ENCODE assay signal across 28 cellular contexts in genomic region chr2:165248238-165248637, GRCh38. TPM values are rescaled to one million over a fixed set of nuclear protein-coding genes. Genes with fewer than 3 reads are reported as not detected.
"Had no signal": no experiment of that assay in that cellular context is flagged by ENCODE, and none has a peak within 500 bp of the region (broad histone marks: within the 10 kb centered on the region; RNA-seq: fewer than 3 reads in every experiment).

No MANE protein-coding gene starts in this region.

- H3K4me2 ChIP-seq: hepatocyte had no signal

- H3K4me3 ChIP-seq: coronary artery, gastroesophageal sphincter, heart left ventricle, hepatocyte, left lung, mucosa of descending colon, sigmoid colon, spleen, suprapubic skin, transverse colon, vagina had no signal

- H3K27me3 ChIP-seq: gastroesophageal sphincter, heart left ventricle, hepatocyte, left lung, neutrophil, sigmoid colon, spleen, suprapubic skin, transverse colon, vagina had no signal

- H3K36me3 ChIP-seq: gastroesophageal sphincter, heart left ventricle, left lung, neutrophil, sigmoid colon, spleen, suprapubic skin, transverse colon, vagina had no signal

- H3K9me3 ChIP-seq: gastroesophageal sphincter, heart left ventricle, left lung, mucosa of descending colon, neutrophil, sigmoid colon, spleen, suprapubic skin, transverse colon, vagina had no signal

- DNase-seq: dermis blood vessel endothelial cell; effector memory CD4-positive, alpha-beta T cell; foreskin fibroblast; heart left ventricle; kidney; left cardiac atrium; left lung; mesenchymal stem cell; mucosa of descending colon; naive B cell; right cardiac atrium; sigmoid colon; spleen; stimulated activated CD8-positive, alpha-beta memory T cell treated with anti-CD3 and anti-CD28 coated beads, Interleukin-4, amount 100 ng/mL, for 48 hours; stimulated activated naive CD4-positive, alpha-beta T cell; stimulated activated naive CD8-positive, alpha-beta T cell treated with anti-CD3 and anti-CD28 coated beads, Interleukin-15, amount 100 ng/mL, for 72 hours; transverse colon had no signal

- H3K79me2 ChIP-seq: hepatocyte, parathyroid adenoma had no signal

- H2AFZ ChIP-seq: hepatocyte, parathyroid adenoma had no signal

- H3K27ac ChIP-seq: coronary artery, epithelial cell of prostate, gastroesophageal sphincter, heart left ventricle, hepatocyte, left lung, neutrophil, parathyroid adenoma, sigmoid colon, spleen, suprapubic skin, transverse colon, vagina had no signal

- ATAC-seq: esophagus mucosa; gastroesophageal sphincter; heart left ventricle; left cardiac atrium; left lung; mucosa of descending colon; natural killer cell treated with Interleukin-12 subunit alpha and Interleukin-12 subunit beta and Interleukin-15 and Interleukin-18, amount 100 ng/mL, for 72 hours; right cardiac atrium; stimulated activated naive CD8-positive, alpha-beta T cell treated with anti-CD3 and anti-CD28 coated beads, Interleukin-15, amount 100 ng/mL, for 72 hours had no signal

- H3K4me1 ChIP-seq: gastroesophageal sphincter, left lung, parathyroid adenoma, sigmoid colon, spleen, suprapubic skin, transverse colon, vagina had no signal

- H3K9ac ChIP-seq: parathyroid adenoma had no signal

RNA-seq across cellular contexts. Expression of gene SCN2A, which starts 9.0 kb away (rescaled TPM):
- total RNA-seq: natural killer cell treated with Interleukin-12 subunit alpha and Interleukin-12 subunit beta and Interleukin-15 and Interleukin-18, amount 100 ng/mL, for 72 hours; skeletal muscle tissue had no signal

RNA-seq across cellular contexts. Expression of gene SCN3A, which starts 44.4 kb away (rescaled TPM):
- total RNA-seq: natural killer cell treated with Interleukin-12 subunit alpha and Interleukin-12 subunit beta and Interleukin-15 and Interleukin-18, amount 100 ng/mL, for 72 hours had no signal
